Comparison of ENCODE assay signal across 1 cellular context in the genomic region with DNA sequence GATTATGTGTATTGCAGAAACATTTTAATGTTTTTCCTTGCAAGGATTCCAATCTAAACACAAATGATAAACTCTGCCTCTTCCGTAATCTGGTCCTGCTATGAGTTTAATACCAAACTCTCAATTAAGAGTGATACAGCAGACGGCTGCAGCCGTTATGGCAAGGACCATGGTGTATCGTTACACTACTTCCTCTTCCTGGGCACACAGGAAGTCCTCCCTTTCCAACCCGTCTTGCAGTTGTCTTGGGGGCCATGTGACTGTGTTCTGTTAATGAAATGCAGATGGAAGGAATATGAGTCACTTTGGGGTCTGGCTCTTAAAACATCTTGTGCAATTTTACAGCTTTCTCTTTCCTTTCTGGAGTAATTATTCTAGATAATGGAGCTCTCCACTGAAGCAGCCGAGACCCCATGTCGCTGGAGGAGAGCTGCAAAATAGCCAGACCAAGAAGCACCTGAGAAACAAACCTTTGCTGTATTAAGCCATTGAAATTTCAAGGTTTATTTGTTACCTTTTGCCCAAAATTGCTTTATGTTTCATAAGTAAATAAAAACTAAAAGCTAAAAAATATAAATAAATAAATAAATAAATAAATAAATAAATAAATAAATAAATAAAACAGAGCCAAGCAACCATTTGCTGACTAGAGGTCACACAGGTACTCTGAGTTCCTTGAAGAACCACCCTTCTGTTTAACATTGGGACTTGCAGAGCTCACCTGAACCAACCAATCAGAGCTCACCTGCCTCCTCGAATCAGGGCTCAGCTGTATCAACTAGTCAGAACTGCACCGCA.
TF ChIP-seq lines count a peak whose summit lies in the region.

No MANE protein-coding gene starts in this region.

TF ChIP-seq in HEK293, 187 proteins besides CTCF, POLR2A, EP300 and RAD21 (continued from another document and continues in another):
- TF ChIP-seq, protein P1, sequence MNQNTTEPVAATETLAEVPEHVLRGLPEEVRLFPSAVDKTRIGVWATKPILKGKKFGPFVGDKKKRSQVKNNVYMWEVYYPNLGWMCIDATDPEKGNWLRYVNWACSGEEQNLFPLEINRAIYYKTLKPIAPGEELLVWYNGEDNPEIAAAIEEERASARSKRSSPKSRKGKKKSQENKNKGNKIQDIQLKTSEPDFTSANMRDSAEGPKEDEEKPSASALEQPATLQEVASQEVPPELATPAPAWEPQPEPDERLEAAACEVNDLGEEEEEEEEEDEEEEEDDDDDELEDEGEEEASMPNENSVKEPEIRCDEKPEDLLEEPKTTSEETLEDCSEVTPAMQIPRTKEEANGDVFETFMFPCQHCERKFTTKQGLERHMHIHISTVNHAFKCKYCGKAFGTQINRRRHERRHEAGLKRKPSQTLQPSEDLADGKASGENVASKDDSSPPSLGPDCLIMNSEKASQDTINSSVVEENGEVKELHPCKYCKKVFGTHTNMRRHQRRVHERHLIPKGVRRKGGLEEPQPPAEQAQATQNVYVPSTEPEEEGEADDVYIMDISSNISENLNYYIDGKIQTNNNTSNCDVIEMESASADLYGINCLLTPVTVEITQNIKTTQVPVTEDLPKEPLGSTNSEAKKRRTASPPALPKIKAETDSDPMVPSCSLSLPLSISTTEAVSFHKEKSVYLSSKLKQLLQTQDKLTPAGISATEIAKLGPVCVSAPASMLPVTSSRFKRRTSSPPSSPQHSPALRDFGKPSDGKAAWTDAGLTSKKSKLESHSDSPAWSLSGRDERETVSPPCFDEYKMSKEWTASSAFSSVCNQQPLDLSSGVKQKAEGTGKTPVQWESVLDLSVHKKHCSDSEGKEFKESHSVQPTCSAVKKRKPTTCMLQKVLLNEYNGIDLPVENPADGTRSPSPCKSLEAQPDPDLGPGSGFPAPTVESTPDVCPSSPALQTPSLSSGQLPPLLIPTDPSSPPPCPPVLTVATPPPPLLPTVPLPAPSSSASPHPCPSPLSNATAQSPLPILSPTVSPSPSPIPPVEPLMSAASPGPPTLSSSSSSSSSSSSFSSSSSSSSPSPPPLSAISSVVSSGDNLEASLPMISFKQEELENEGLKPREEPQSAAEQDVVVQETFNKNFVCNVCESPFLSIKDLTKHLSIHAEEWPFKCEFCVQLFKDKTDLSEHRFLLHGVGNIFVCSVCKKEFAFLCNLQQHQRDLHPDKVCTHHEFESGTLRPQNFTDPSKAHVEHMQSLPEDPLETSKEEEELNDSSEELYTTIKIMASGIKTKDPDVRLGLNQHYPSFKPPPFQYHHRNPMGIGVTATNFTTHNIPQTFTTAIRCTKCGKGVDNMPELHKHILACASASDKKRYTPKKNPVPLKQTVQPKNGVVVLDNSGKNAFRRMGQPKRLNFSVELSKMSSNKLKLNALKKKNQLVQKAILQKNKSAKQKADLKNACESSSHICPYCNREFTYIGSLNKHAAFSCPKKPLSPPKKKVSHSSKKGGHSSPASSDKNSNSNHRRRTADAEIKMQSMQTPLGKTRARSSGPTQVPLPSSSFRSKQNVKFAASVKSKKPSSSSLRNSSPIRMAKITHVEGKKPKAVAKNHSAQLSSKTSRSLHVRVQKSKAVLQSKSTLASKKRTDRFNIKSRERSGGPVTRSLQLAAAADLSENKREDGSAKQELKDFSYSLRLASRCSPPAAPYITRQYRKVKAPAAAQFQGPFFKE (tag by site-specific recombination; IDR thresholded peaks at IDR 0.05; ENCODE audit: borderline replicate concordance), result no peak
- TF ChIP-seq, protein P2, sequence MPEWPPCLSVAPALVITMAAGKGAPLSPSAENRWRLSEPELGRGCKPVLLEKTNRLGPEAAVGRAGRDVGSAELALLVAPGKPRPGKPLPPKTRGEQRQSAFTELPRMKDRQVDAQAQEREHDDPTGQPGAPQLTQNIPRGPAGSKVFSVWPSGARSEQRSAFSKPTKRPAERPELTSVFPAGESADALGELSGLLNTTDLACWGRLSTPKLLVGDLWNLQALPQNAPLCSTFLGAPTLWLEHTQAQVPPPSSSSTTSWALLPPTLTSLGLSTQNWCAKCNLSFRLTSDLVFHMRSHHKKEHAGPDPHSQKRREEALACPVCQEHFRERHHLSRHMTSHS (tag by site-specific recombination; IDR thresholded peaks at IDR 0.05), result no peak
- peak; percentile 72; the same call in 1 of the 2 replicates for TF ChIP-seq ZXDB (tag by site-specific recombination; IDR thresholded peaks at IDR 0.05)
- TF ChIP-seq ZNF473 (tag by site-specific recombination; IDR thresholded peaks at IDR 0.05), result no peak
- no peak for TF ChIP-seq ZNF747 (tag by site-specific recombination; IDR thresholded peaks at IDR 0.05)
- TF ChIP-seq, protein P3, sequence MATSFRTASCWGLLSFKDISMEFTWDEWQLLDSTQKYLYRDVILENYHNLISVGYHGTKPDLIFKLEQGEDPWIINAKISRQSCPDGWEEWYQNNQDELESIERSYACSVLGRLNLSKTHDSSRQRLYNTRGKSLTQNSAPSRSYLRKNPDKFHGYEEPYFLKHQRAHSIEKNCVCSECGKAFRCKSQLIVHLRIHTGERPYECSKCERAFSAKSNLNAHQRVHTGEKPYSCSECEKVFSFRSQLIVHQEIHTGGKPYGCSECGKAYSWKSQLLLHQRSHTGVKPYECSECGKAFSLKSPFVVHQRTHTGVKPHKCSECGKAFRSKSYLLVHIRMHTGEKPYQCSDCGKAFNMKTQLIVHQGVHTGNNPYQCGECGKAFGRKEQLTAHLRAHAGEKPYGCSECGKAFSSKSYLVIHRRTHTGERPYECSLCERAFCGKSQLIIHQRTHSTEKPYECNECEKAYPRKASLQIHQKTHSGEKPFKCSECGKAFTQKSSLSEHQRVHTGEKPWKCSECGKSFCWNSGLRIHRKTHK (tag by site-specific recombination; IDR thresholded peaks at IDR 0.05), result no peak
- TF ChIP-seq, protein P4, sequence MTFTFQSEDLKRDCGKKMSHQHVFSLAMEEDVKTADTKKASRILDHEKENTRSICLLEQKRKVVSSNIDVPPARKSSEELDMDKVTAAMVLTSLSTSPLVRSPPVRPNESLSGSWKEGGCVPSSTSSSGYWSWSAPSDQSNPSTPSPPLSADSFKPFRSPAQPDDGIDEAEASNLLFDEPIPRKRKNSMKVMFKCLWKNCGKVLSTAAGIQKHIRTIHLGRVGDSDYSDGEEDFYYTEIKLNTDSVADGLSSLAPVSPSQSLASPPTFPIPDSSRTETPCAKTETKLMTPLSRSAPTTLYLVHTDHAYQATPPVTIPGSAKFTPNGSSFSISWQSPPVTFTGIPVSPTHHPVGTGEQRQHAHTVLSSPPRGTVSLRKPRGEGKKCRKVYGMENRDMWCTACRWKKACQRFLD (tag by site-specific recombination; IDR thresholded peaks at IDR 0.05), result no peak
- peak; percentile 51 for TF ChIP-seq SETDB1 (IDR thresholded peaks at IDR 0.05; ENCODE audit: insufficient read length, low read length)
- no peak for TF ChIP-seq HOXD13 (CRISPR knock-in tag; IDR thresholded peaks at IDR 0.05; ENCODE audit: borderline replicate concordance)
- no peak for TF ChIP-seq ZNF366 (tag by site-specific recombination; conservative IDR thresholded peaks at IDR 0.05)
- TF ChIP-seq MEIS1 (CRISPR knock-in tag; IDR thresholded peaks at IDR 0.05; ENCODE audit: borderline replicate concordance), result no peak
- no peak for TF ChIP-seq KLF1 (tag by site-specific recombination; IDR thresholded peaks at IDR 0.05)
- TF ChIP-seq ZNF76 (tag by site-specific recombination; IDR thresholded peaks at IDR 0.05; ENCODE audit: borderline replicate concordance, low read depth), result no peak
- no peak for TF ChIP-seq GLI2 (tag by site-specific recombination; IDR thresholded peaks at IDR 0.05; ENCODE audit: borderline replicate concordance, low read depth)
- peak; percentile 70 for TF ChIP-seq ZNF555 (tag by site-specific recombination; conservative IDR thresholded peaks at IDR 0.05)
- TF ChIP-seq ZNF292 (tag by site-specific recombination; IDR thresholded peaks at IDR 0.05; ENCODE audit: borderline replicate concordance, low read depth), result no peak
- TF ChIP-seq, protein P5, sequence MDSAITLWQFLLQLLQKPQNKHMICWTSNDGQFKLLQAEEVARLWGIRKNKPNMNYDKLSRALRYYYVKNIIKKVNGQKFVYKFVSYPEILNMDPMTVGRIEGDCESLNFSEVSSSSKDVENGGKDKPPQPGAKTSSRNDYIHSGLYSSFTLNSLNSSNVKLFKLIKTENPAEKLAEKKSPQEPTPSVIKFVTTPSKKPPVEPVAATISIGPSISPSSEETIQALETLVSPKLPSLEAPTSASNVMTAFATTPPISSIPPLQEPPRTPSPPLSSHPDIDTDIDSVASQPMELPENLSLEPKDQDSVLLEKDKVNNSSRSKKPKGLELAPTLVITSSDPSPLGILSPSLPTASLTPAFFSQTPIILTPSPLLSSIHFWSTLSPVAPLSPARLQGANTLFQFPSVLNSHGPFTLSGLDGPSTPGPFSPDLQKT (IDR thresholded peaks at IDR 0.05; ENCODE audit: borderline replicate concordance, low read depth, low read length), result no peak
- TF ChIP-seq ZFP41 (tag by site-specific recombination; IDR thresholded peaks at IDR 0.05; ENCODE audit: borderline replicate concordance), result no peak
- TF ChIP-seq ZNF211 (tag by site-specific recombination; IDR thresholded peaks at IDR 0.05; ENCODE audit: low read depth), result no peak
- TF ChIP-seq, protein P6, sequence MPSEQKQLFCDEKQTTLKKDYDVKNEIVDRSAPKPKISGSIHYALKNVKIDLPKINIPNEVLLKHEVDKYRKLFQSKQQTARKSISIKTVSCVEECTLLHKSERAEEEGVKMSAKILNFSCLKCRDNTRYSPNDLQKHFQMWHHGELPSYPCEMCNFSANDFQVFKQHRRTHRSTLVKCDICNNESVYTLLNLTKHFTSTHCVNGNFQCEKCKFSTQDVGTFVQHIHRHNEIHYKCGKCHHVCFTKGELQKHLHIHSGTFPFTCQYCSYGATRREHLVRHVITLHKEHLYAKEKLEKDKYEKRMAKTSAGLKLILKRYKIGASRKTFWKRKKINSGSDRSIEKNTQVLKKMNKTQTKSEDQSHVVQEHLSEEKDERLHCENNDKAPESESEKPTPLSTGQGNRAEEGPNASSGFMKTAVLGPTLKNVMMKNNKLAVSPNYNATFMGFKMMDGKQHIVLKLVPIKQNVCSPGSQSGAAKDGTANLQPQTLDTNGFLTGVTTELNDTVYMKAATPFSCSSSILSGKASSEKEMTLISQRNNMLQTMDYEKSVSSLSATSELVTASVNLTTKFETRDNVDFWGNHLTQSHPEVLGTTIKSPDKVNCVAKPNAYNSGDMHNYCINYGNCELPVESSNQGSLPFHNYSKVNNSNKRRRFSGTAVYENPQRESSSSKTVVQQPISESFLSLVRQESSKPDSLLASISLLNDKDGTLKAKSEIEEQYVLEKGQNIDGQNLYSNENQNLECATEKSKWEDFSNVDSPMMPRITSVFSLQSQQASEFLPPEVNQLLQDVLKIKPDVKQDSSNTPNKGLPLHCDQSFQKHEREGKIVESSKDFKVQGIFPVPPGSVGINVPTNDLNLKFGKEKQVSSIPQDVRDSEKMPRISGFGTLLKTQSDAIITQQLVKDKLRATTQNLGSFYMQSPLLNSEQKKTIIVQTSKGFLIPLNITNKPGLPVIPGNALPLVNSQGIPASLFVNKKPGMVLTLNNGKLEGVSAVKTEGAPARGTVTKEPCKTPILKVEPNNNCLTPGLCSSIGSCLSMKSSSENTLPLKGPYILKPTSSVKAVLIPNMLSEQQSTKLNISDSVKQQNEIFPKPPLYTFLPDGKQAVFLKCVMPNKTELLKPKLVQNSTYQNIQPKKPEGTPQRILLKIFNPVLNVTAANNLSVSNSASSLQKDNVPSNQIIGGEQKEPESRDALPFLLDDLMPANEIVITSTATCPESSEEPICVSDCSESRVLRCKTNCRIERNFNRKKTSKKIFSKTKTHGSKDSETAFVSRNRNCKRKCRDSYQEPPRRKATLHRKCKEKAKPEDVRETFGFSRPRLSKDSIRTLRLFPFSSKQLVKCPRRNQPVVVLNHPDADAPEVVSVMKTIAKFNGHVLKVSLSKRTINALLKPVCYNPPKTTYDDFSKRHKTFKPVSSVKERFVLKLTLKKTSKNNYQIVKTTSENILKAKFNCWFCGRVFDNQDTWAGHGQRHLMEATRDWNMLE (tag by site-specific recombination; conservative IDR thresholded peaks at IDR 0.05; ENCODE audit: low read depth), result peak; percentile 89
- no peak for TF ChIP-seq ZNF48 (tag by site-specific recombination; IDR thresholded peaks at IDR 0.05)
- no peak for TF ChIP-seq FEZF1 (tag by site-specific recombination; IDR thresholded peaks at IDR 0.05)
- TF ChIP-seq ZNF585B (tag by site-specific recombination; IDR thresholded peaks at IDR 0.05), result no peak
- TF ChIP-seq ZNF629 (tag by site-specific recombination; IDR thresholded peaks at IDR 0.05), result peak; percentile 61
- TF ChIP-seq ZNF302 (tag by site-specific recombination; IDR thresholded peaks at IDR 0.05; ENCODE audit: low read depth), result no peak
- TF ChIP-seq ZNF791 (tag by site-specific recombination; IDR thresholded peaks at IDR 0.05), result no peak
- TF ChIP-seq SP3 (tag by site-specific recombination; IDR thresholded peaks at IDR 0.05), result peak; percentile 16; the same call in 1 of the 2 replicates
- peak; percentile 88 for TF ChIP-seq ZNF510 (tag by site-specific recombination; IDR thresholded peaks at IDR 0.05; ENCODE audit: insufficient replicate concordance)
- TF ChIP-seq, protein P7, sequence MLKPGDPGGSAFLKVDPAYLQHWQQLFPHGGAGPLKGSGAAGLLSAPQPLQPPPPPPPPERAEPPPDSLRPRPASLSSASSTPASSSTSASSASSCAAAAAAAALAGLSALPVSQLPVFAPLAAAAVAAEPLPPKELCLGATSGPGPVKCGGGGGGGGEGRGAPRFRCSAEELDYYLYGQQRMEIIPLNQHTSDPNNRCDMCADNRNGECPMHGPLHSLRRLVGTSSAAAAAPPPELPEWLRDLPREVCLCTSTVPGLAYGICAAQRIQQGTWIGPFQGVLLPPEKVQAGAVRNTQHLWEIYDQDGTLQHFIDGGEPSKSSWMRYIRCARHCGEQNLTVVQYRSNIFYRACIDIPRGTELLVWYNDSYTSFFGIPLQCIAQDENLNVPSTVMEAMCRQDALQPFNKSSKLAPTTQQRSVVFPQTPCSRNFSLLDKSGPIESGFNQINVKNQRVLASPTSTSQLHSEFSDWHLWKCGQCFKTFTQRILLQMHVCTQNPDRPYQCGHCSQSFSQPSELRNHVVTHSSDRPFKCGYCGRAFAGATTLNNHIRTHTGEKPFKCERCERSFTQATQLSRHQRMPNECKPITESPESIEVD (tag by site-specific recombination; IDR thresholded peaks at IDR 0.05), result no peak
- no peak for TF ChIP-seq ZNF521 (tag by site-specific recombination; IDR thresholded peaks at IDR 0.05)
- TF ChIP-seq ZBTB21 (tag by site-specific recombination; IDR thresholded peaks at IDR 0.05), result no peak
- no peak for TF ChIP-seq ZNF248 (tag by site-specific recombination; IDR thresholded peaks at IDR 0.05)
- TF ChIP-seq GLIS2 (tag by site-specific recombination; IDR thresholded peaks at IDR 0.05), result no peak
- TF ChIP-seq ZSCAN16 (tag by site-specific recombination; IDR thresholded peaks at IDR 0.05), result no peak
- TF ChIP-seq ZNF530 (tag by site-specific recombination; IDR thresholded peaks at IDR 0.05; ENCODE audit: low read depth), result no peak
- no peak for TF ChIP-seq ZNF423 (tag by site-specific recombination; IDR thresholded peaks at IDR 0.05)
- no peak for TF ChIP-seq ZNF548 (tag by site-specific recombination; IDR thresholded peaks at IDR 0.05)
- TF ChIP-seq, protein P8, sequence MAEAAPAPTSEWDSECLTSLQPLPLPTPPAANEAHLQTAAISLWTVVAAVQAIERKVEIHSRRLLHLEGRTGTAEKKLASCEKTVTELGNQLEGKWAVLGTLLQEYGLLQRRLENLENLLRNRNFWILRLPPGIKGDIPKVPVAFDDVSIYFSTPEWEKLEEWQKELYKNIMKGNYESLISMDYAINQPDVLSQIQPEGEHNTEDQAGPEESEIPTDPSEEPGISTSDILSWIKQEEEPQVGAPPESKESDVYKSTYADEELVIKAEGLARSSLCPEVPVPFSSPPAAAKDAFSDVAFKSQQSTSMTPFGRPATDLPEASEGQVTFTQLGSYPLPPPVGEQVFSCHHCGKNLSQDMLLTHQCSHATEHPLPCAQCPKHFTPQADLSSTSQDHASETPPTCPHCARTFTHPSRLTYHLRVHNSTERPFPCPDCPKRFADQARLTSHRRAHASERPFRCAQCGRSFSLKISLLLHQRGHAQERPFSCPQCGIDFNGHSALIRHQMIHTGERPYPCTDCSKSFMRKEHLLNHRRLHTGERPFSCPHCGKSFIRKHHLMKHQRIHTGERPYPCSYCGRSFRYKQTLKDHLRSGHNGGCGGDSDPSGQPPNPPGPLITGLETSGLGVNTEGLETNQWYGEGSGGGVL (tag by site-specific recombination; IDR thresholded peaks at IDR 0.05), result no peak
